Comparison of ENCODE assay signal across 8 cellular contexts in genomic region chr10:97574374-97575100, GRCh38. TPM values are rescaled to one million over a fixed set of nuclear protein-coding genes. Genes with fewer than 3 reads are reported as not detected.
DNase-seq lines count a peak whose midpoint lies in the region; ATAC-seq, FAIRE-seq and TF ChIP-seq lines count a peak whose summit lies in the region.

No MANE protein-coding gene starts in this region.

- no peaks in the 10 kb centered on the region for H4K20me1 ChIP-seq in K562 (replicated peaks; ENCODE audit: control insufficient read depth, insufficient read depth, low read length)

- H3K9me3 ChIP-seq in K562 (replicated peaks; ENCODE audit: control insufficient read depth, insufficient read depth, low read depth, low read length) (no peaks in the 10 kb centered on the region), esophagus squamous epithelium (no peaks in the 10 kb centered on the region)

- H3K4me1 ChIP-seq in K562 (replicated peaks in 1 of 2; ENCODE audit: control insufficient read depth in 2 of 2, insufficient read depth in 2 of 2, low read length in 2 of 2) (peaks cover 2 to 17% of the 10 kb centered on the region in 2 experiments; a peak in 4 of 5 replicates), esophagus squamous epithelium (peaks cover 23 to 55% (median 34%) of the 10 kb centered on the region in 3 donors)

- CTCF ChIA-PET in K562 (lab: Yijun Ruan, JAX; ENCODE audit: low intra/inter-chr PET ratio): no interaction called here

- no peak for FAIRE-seq in K562 (lab: Jason Lieb, UNC)

- ATAC-seq in K562 (no peak), HG03159 (IDR thresholded peaks at IDR 0.05; ENCODE audit: unreplicated experiment) (no peak)

- peak; percentile 84 for DNase-seq in AG10803 (ENCODE audit: low read depth)
- peak; percentile 8 for DNase-seq in NCI-H1092 treated with DMSO at 0.1 percent for 48 hours (lab: John Stamatoyannopoulos, UW)
- DNase-seq in K562 (ENCODE audit: extremely low read depth in 1 of 4, low spot score in 3 of 4): no peak
- peak; percentile 97 for DNase-seq in islet precursor cell
- no peak for DNase-seq in effector CD8-positive, alpha-beta T cell (lab: John Stamatoyannopoulos, UW)
- DNase-seq in esophagus squamous epithelium (lab: John Stamatoyannopoulos, UW): no peak
- DNase-seq in activated CD8-positive, alpha-beta memory T cell treated with anti-CD3 and anti-CD28 coated beads, Interleukin-2, amount 50 U/mL, for 4 hours: no peak

- H3K4me3 ChIP-seq in AG10803 (ENCODE audit: low read length) (no peak overlapping the region), K562 (no peak overlapping the region), esophagus squamous epithelium (no peak overlapping the region)

- no peaks in the 10 kb centered on the region for H3K79me2 ChIP-seq in K562 (ENCODE audit: control insufficient read depth, insufficient read depth, low read length)

- no peak overlapping the region for H3K27ac ChIP-seq in K562 (ENCODE audit: extremely low read depth, low read depth, low read length)
- H3K27ac ChIP-seq in esophagus squamous epithelium: peak overlapping the region in 1 of 4 donors; percentile 25

- WGBS in K562 (ENCODE audit: insufficient coverage, low coverage, missing lambda C conversion rate): 42% methylated on average over 4 of the region's 4 CpGs
- 31 to 32% methylated on average over 4 of the region's 4 CpGs for WGBS in esophagus squamous epithelium, 2 donors

- H3K9ac ChIP-seq in K562 (ENCODE audit: insufficient read depth in 1 of 2, low read depth in 2 of 2, low read length in 2 of 2): no peak overlapping the region

- H3K4me2 ChIP-seq in K562 (ENCODE audit: insufficient read depth, low read length): no peak overlapping the region

- H2AFZ ChIP-seq in K562 (ENCODE audit: low read depth, low read length): no peak overlapping the region

- no peaks in the 10 kb centered on the region for H3K9me1 ChIP-seq in K562 (ENCODE audit: control insufficient read depth, insufficient read depth, low read length)

- in situ Hi-C loops in K562 (cut with MboI): no loop called here

- POLR2A ChIA-PET in K562 (lab: Yijun Ruan, JAX): interaction anchor here (0.7 to 1.2 kb wide), 2 partner anchors 11 to 89 kb away, joined by 3 read pairs; no protein-coding TSS in a partner anchor

- TF ChIP-seq CTCF in AG10803 (conservative IDR thresholded peaks at IDR 0.05; ENCODE audit: low read length) (no peak), K562 (IDR thresholded peaks at IDR 0.05 in 2 of 3, conservative IDR thresholded peaks at IDR 0.05 in 1 of 3; ENCODE audit: insufficient read depth in 2 of 3, low read depth in 1 of 3, low read length in 3 of 3) (no peak), esophagus squamous epithelium (IDR thresholded peaks at IDR 0.05) (no peak)

- BruUV-seq in K562 (replicated peaks; lab: Mats Ljungman, UMichigan): no TSS peak

- no peaks in the 10 kb centered on the region for H3K36me3 ChIP-seq in K562 (ENCODE audit: control insufficient read depth, insufficient read depth, low read length)
- H3K36me3 ChIP-seq in esophagus squamous epithelium: peaks cover 0 to 19% (median 0%) of the 10 kb centered on the region in 3 donors

- TF ChIP-seq POLR2A in K562 (conservative IDR thresholded peaks at IDR 0.05) (no peak), esophagus squamous epithelium (IDR thresholded peaks at IDR 0.05) (no peak)

- intact Hi-C loops in K562 (cut with micrococcal nuclease): loop anchor here (5.0 to 10.0 kb wide), 2 partner anchors 110 to 158 kb away; partner anchors contain the start of gene AVPI1
- intact Hi-C loops in esophagus squamous epithelium (cut with DNase I): no loop called here

- H3K27me3 ChIP-seq in K562 (ENCODE audit: control insufficient read depth in 2 of 2, insufficient read depth in 2 of 2, low read length in 2 of 2) (no peaks in the 10 kb centered on the region), esophagus squamous epithelium (peaks cover 0 to 7% (median 0%) of the 10 kb centered on the region in 4 donors)

- TF ChIP-seq RAD21 in K562 (CRISPR knock-in tag; conservative IDR thresholded peaks at IDR 0.05 in 1 of 2, IDR thresholded peaks at IDR 0.05 in 1 of 2): no peak

- TF ChIP-seq EP300 in K562 (IDR thresholded peaks at IDR 0.05; ENCODE audit: low read length): no peak

RNA-seq across cellular contexts. Expression of gene ANKRD2, which starts 2.0 kb away (rescaled TPM):
- not detected in 2 replicates for total RNA-seq in K562 (2011; cell fraction: chromatin; rRNA removed; ENCODE audit: low replicate concordance)
- total RNA-seq in K562 (2011; cell fraction: nucleolus; rRNA removed): not detected in 2 replicates
- not detected in 2 replicates for total RNA-seq in K562 (2011; cell fraction: nucleoplasm; rRNA removed)
- total RNA-seq in K562 (2014; rRNA removed): not detected in 2 replicates
- total RNA-seq in K562 (2014; rRNA removed; fragmentation: Illumina TruSeq; extraction: Trizol): not detected in 2 replicates
- total RNA-seq in K562 (2015; rRNA removed; fragmentation: Illumina TruSeq; extraction: Trizol): not detected in 2 replicates
- total RNA-seq in K562 (2021): not detected in 2 replicates
- not detected in 2 replicates for polyA plus RNA-seq in K562 (2011; rRNA removed)
- not detected in 2 replicates for polyA plus RNA-seq in K562 (2011; cell fraction: cytosol; rRNA removed)
- polyA plus RNA-seq in K562 (2011; cell fraction: nucleus; rRNA removed): not detected in 2 replicates
- polyA plus RNA-seq in K562 (2012): not detected in 2 replicates
- polyA plus RNA-seq in K562 (2014; fragmentation: Illumina TruSeq; extraction: Trizol): not detected in 2 replicates
- polyA plus RNA-seq in K562 (2014; fragmentation: Nextera tagmentation; extraction: Ambion mirVana): not detected
- not detected in 2 replicates for polyA plus RNA-seq in K562 (2014; rRNA removed)
- polyA minus RNA-seq in K562 (2011; rRNA and poly(A)+ RNA removed): not detected in 2 replicates
- polyA minus RNA-seq in K562 (2011; cell fraction: cytosol; rRNA and poly(A)+ RNA removed): not detected in 2 replicates
- polyA minus RNA-seq in K562 (2011; cell fraction: nucleus; rRNA and poly(A)+ RNA removed): not detected in 2 replicates
- total RNA-seq in esophagus squamous epithelium: under 1 TPM in 1 of 4 donors, not detected in 3; 0.79 TPM

RNA-seq across cellular contexts. Expression of gene HOGA1, which starts 9.7 kb away (rescaled TPM):
- not detected in 2 replicates for total RNA-seq in K562 (2011; cell fraction: chromatin; rRNA removed; ENCODE audit: low replicate concordance)
- not detected in 2 replicates for total RNA-seq in K562 (2011; cell fraction: nucleolus; rRNA removed)
- total RNA-seq in K562 (2011; cell fraction: nucleoplasm; rRNA removed): not detected in 2 replicates
- total RNA-seq in K562 (2014; rRNA removed) (not detected in 2 replicates), K562 (2014; rRNA removed; fragmentation: Illumina TruSeq; extraction: Trizol) (not detected in 2 replicates), K562 (2015; rRNA removed; fragmentation: Illumina TruSeq; extraction: Trizol) (not detected in 2 replicates), K562 (2021) (not detected in 2 replicates), esophagus squamous epithelium (1 to 10 TPM in 3 of 4 donors, under 1 TPM in 1; 0.62 to 1.1 (median 1.1) TPM)
- polyA plus RNA-seq in K562 (2011; rRNA removed) (not detected in 2 replicates), K562 (2014; fragmentation: Illumina TruSeq; extraction: Trizol) (not detected in 2 replicates), K562 (2014; fragmentation: Nextera tagmentation; extraction: Ambion mirVana) (not detected), K562 (2014; rRNA removed) (not detected in 2 replicates)
- not detected in 2 replicates for polyA plus RNA-seq in K562 (2011; cell fraction: cytosol; rRNA removed)
- not detected in 2 replicates for polyA plus RNA-seq in K562 (2011; cell fraction: nucleus; rRNA removed)
- polyA plus RNA-seq in K562 (2012): 0.03 TPM in 1 of 2 replicates, not detected in the other
- not detected in 2 replicates for polyA minus RNA-seq in K562 (2011; rRNA and poly(A)+ RNA removed)
- polyA minus RNA-seq in K562 (2011; cell fraction: cytosol; rRNA and poly(A)+ RNA removed): not detected in 2 replicates
- not detected in 2 replicates for polyA minus RNA-seq in K562 (2011; cell fraction: nucleus; rRNA and poly(A)+ RNA removed)

RNA-seq across cellular contexts. Expression of gene C10orf62, which starts 15.0 kb away (rescaled TPM):
- not detected in 2 replicates for total RNA-seq in K562 (2011; cell fraction: chromatin; rRNA removed; ENCODE audit: low replicate concordance)
- total RNA-seq in K562 (2011; cell fraction: nucleolus; rRNA removed): not detected in 2 replicates
- not detected in 2 replicates for total RNA-seq in K562 (2011; cell fraction: nucleoplasm; rRNA removed)
- total RNA-seq in K562 (2014; rRNA removed) (not detected in 2 replicates), K562 (2014; rRNA removed; fragmentation: Illumina TruSeq; extraction: Trizol) (not detected in 2 replicates), K562 (2015; rRNA removed; fragmentation: Illumina TruSeq; extraction: Trizol) (not detected in 2 replicates), K562 (2021) (not detected in 2 replicates), esophagus squamous epithelium (not detected)
- polyA plus RNA-seq in K562 (2011; rRNA removed) (not detected in 2 replicates), K562 (2014; fragmentation: Illumina TruSeq; extraction: Trizol) (not detected in 2 replicates), K562 (2014; fragmentation: Nextera tagmentation; extraction: Ambion mirVana) (not detected), K562 (2014; rRNA removed) (not detected in 2 replicates)
- not detected in 2 replicates for polyA plus RNA-seq in K562 (2011; cell fraction: cytosol; rRNA removed)
- not detected in 2 replicates for polyA plus RNA-seq in K562 (2011; cell fraction: nucleus; rRNA removed)
- polyA plus RNA-seq in K562 (2012): not detected in 2 replicates
- not detected in 2 replicates for polyA minus RNA-seq in K562 (2011; rRNA and poly(A)+ RNA removed)
- polyA minus RNA-seq in K562 (2011; cell fraction: cytosol; rRNA and poly(A)+ RNA removed): not detected in 2 replicates
- not detected in 2 replicates for polyA minus RNA-seq in K562 (2011; cell fraction: nucleus; rRNA and poly(A)+ RNA removed)

RNA-seq across cellular contexts. Expression of gene MORN4, which starts 58.8 kb away (rescaled TPM):
- 12.5 and 13.3 TPM in 2 replicates for total RNA-seq in K562 (2011; cell fraction: chromatin; rRNA removed; ENCODE audit: low replicate concordance)
- total RNA-seq in K562 (2011; cell fraction: nucleolus; rRNA removed): 9.8 and 11.2 TPM in 2 replicates
- 12.8 and 17.4 TPM in 2 replicates for total RNA-seq in K562 (2011; cell fraction: nucleoplasm; rRNA removed)
- total RNA-seq in K562 (2014; rRNA removed): 8.8 and 10.9 TPM in 2 replicates
- 10.7 and 11.0 TPM in 2 replicates for total RNA-seq in K562 (2014; rRNA removed; fragmentation: Illumina TruSeq; extraction: Trizol)
- total RNA-seq in K562 (2015; rRNA removed; fragmentation: Illumina TruSeq; extraction: Trizol): 7.1 and 8.3 TPM in 2 replicates
- total RNA-seq in K562 (2021): 11.4 and 12.1 TPM in 2 replicates
- polyA plus RNA-seq in K562 (2011; rRNA removed): 23.9 and 27.6 TPM in 2 replicates
- polyA plus RNA-seq in K562 (2011; cell fraction: cytosol; rRNA removed): 18.1 and 28.7 TPM in 2 replicates
- 11.7 and 17.4 TPM in 2 replicates for polyA plus RNA-seq in K562 (2011; cell fraction: nucleus; rRNA removed)
- polyA plus RNA-seq in K562 (2012): 13.1 and 15.7 TPM in 2 replicates
- polyA plus RNA-seq in K562 (2014; fragmentation: Illumina TruSeq; extraction: Trizol): 14.7 and 19.3 TPM in 2 replicates
- polyA plus RNA-seq in K562 (2014; fragmentation: Nextera tagmentation; extraction: Ambion mirVana): 10 to 100 TPM; 10.4 to 11.7 TPM
- polyA plus RNA-seq in K562 (2014; rRNA removed): 18.3 and 28.1 TPM in 2 replicates
- polyA minus RNA-seq in K562 (2011; rRNA and poly(A)+ RNA removed): 8.1 and 10.0 TPM in 2 replicates
- polyA minus RNA-seq in K562 (2011; cell fraction: cytosol; rRNA and poly(A)+ RNA removed): 3.1 and 4.8 TPM in 2 replicates
- polyA minus RNA-seq in K562 (2011; cell fraction: nucleus; rRNA and poly(A)+ RNA removed): 1.9 and 3.0 TPM in 2 replicates
- total RNA-seq in esophagus squamous epithelium: 1 to 10 TPM in 2 of 4 donors, under 1 TPM in 2; 0.34 to 3.6 (median 1.2) TPM

Comparison
In these comparisons a context has a peak if more than half of its experiments do, and no peak if none do; other contexts are left out.
1. DNase-seq: peak in AG10803 (single experiment), NCI-H1092 treated with DMSO at 0.1 percent for 48 hours (single experiment) and islet precursor cell (single experiment); none in K562 (0 of 4), effector CD8-positive, alpha-beta T cell (single experiment), esophagus squamous epithelium (single experiment) and activated CD8-positive, alpha-beta memory T cell treated with anti-CD3 and anti-CD28 coated beads, Interleukin-2, amount 50 U/mL, for 4 hours (single experiment).